2 cellular contexts compared by ENCODE assay signal in the genomic region with DNA sequence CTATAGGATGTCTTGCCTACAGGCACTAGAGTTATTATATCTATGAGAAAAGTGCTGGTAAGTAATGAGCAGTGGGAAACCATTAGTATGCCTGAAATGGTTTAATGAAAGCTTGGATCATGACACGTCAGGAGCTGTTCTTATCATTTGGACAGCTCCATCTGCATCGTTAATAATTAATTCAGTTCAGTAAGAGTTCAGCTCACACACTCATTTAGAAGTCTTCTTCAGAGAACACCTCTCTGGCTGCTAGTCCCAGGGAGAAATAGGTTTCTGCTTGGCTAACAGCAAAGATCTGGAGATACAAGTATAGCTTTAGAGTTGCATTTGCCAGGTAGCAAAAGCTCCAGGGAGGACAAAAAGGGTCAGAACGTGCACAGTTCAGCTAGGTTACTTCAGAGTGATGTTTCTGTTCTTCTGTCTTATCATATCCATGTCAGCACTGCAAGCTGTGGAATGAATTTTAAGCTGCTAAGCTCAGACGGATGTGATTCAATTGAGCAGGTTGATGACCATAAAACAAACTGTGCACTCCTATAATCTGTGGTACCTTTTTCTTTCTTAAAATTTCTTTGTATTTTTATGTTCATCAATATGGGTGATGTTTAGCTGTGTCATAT.
A peak's percentile ranks its signal among the peaks of the same experiment; 100 is the strongest.
TF ChIP-seq lines count a peak whose summit lies in the region.

No MANE protein-coding gene starts in this region.

TF ChIP-seq in HEK293, 187 proteins besides CTCF, POLR2A, EP300 and RAD21:
- TF ChIP-seq ZNF645 (tag by site-specific recombination; IDR thresholded peaks at IDR 0.05), result no peak
- TF ChIP-seq, protein P1, sequence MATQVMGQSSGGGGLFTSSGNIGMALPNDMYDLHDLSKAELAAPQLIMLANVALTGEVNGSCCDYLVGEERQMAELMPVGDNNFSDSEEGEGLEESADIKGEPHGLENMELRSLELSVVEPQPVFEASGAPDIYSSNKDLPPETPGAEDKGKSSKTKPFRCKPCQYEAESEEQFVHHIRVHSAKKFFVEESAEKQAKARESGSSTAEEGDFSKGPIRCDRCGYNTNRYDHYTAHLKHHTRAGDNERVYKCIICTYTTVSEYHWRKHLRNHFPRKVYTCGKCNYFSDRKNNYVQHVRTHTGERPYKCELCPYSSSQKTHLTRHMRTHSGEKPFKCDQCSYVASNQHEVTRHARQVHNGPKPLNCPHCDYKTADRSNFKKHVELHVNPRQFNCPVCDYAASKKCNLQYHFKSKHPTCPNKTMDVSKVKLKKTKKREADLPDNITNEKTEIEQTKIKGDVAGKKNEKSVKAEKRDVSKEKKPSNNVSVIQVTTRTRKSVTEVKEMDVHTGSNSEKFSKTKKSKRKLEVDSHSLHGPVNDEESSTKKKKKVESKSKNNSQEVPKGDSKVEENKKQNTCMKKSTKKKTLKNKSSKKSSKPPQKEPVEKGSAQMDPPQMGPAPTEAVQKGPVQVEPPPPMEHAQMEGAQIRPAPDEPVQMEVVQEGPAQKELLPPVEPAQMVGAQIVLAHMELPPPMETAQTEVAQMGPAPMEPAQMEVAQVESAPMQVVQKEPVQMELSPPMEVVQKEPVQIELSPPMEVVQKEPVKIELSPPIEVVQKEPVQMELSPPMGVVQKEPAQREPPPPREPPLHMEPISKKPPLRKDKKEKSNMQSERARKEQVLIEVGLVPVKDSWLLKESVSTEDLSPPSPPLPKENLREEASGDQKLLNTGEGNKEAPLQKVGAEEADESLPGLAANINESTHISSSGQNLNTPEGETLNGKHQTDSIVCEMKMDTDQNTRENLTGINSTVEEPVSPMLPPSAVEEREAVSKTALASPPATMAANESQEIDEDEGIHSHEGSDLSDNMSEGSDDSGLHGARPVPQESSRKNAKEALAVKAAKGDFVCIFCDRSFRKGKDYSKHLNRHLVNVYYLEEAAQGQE (tag by site-specific recombination; IDR thresholded peaks at IDR 0.05), result 0 out of 2 replicates have a peak, but pooled peaks have one; percentile 50
TF ChIP-seq in HEK293: peak in this region for 1.

TF ChIP-seq in HepG2, 621 proteins besides CTCF, POLR2A, EP300 and RAD21:
- TF ChIP-seq, protein P1 (IDR thresholded peaks at IDR 0.05; ENCODE audit: borderline replicate concordance in 1 of 2, low read depth in 1 of 2, low read length in 2 of 2), result peak in 1 of 2 experiments; percentile 79; a peak in 2 of 4 replicates
- TF ChIP-seq ZNF296 (CRISPR knock-in tag; conservative IDR thresholded peaks at IDR 0.05), result no peak
